1 cellular context compared by ENCODE assay signal in the genomic region with DNA sequence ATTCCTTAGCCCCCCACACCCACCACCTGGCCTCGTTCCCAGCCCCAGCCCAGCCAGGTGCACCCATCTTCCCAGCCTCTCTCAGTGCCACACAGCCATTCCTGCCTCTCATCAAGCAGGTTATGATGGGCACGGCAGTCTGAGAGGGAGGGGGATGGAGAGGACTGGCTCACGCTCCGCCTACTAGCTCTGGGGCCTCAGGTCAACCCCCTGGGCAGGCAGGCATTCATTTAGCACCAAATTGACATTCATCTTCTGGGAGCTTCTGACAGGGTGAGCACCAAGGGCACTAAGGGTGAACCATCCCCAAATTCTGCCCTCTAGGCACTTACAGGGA.
TF ChIP-seq lines count a peak whose summit lies in the region.

No MANE protein-coding gene starts in this region.

TF ChIP-seq in H1, 55 proteins besides CTCF, POLR2A, EP300 and RAD21 (continued from another document):
- TF ChIP-seq, protein P1, sequence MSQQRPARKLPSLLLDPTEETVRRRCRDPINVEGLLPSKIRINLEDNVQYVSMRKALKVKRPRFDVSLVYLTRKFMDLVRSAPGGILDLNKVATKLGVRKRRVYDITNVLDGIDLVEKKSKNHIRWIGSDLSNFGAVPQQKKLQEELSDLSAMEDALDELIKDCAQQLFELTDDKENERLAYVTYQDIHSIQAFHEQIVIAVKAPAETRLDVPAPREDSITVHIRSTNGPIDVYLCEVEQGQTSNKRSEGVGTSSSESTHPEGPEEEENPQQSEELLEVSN (IDR thresholded peaks at IDR 0.05) = no peak
- TF ChIP-seq GTF2F1 (IDR thresholded peaks at IDR 0.05; ENCODE audit: borderline replicate concordance, low read depth, low read length) (no peak), SIRT6 (IDR thresholded peaks at IDR 0.05; ENCODE audit: low read length) (no peak), SP2 (IDR thresholded peaks at IDR 0.05; ENCODE audit: low read length) (no peak), TCF12 (IDR thresholded peaks at IDR 0.05; ENCODE audit: low read depth, low read length) (no peak), MAFK (IDR thresholded peaks at IDR 0.05; ENCODE audit: low read depth, low read length) (no peak), ZNF274 (IDR thresholded peaks at IDR 0.05; ENCODE audit: borderline replicate concordance, extremely low read depth, low read length) (no peak)
TF ChIP-seq in H1: peak in this region for 0.
